8 cellular contexts compared by ENCODE assay signal in the genomic region with DNA sequence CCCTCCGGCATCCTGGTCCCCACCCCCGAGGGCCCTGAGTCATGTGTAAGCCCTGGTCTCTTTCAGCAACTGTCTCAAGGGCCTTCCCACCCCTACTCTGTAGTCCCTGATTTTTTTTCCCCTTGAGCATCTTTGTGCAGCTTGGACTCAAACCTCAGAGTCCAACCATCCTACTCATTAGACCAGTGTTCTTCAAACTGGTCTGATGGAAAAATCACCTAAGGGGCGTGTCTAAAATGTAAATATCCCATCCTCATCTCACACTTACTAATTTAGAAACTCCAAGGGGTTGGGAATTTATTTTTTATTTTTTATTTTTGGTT. TPM values are rescaled to one million over a fixed set of nuclear protein-coding genes. Genes with fewer than 3 reads are reported as not detected.
DNase-seq lines count a peak whose midpoint lies in the region; ATAC-seq, FAIRE-seq and TF ChIP-seq lines count a peak whose summit lies in the region.

No MANE protein-coding gene starts in this region.

- no peak for FAIRE-seq in D721Med (lab: Jason Lieb, UNC)

- no peaks in the 10 kb centered on the region for H3K36me3 ChIP-seq in ES-I3 (ENCODE audit: insufficient read depth, low read length)

- no peaks in the 10 kb centered on the region for H3K9me3 Mint-ChIP-seq in neural crest cell

- H3K27ac ChIP-seq in cingulate gyrus (ENCODE audit: low read depth, low read length) = peak overlapping the region; percentile 87

- H3K4me3 Mint-ChIP-seq in neural crest cell = peak overlapping the region; percentile 94

- TF ChIP-seq CTCF in LNCaP clone FGC (IDR thresholded peaks at IDR 0.05; ENCODE audit: control insufficient read depth, extremely low read depth, insufficient read depth) = no peak
- no peak for TF ChIP-seq CTCF in neural crest cell (conservative IDR thresholded peaks at IDR 0.05)
- no peak for TF ChIP-seq CTCF in D721Med (IDR thresholded peaks at IDR 0.05; ENCODE audit: insufficient read depth, missing control alignments)
- no peak for TF ChIP-seq CTCF in omental fat pad (IDR thresholded peaks at IDR 0.05)

- no peaks in the 10 kb centered on the region for H3K36me3 Mint-ChIP-seq in neural crest cell (ENCODE audit: low read depth)

- no peak for ATAC-seq in GM21529 (IDR thresholded peaks at IDR 0.05; ENCODE audit: unreplicated experiment)
- ATAC-seq in omental fat pad (ENCODE audit: low FRiP score) = no peak

- H3K27ac Mint-ChIP-seq in neural crest cell (ENCODE audit: unreplicated experiment) = peak overlapping the region; percentile 99

- H3K27me3 Mint-ChIP-seq in neural crest cell (ENCODE audit: low read depth) = no peaks in the 10 kb centered on the region

- peaks cover 15% of the 10 kb centered on the region for H3K4me1 ChIP-seq in ES-I3 (ENCODE audit: insufficient read depth, low read length)

- peaks cover 37% of the 10 kb centered on the region for H3K4me1 Mint-ChIP-seq in neural crest cell

- H3K4me3 ChIP-seq in LNCaP clone FGC (ENCODE audit: low read depth, low read length) = peak overlapping the region; percentile 68

- no peaks in the 10 kb centered on the region for H3K9me3 ChIP-seq in ES-I3 (ENCODE audit: control insufficient read depth, insufficient read depth, low read length)

- no peak for DNase-seq in LNCaP clone FGC (ENCODE audit: low read depth)
- DNase-seq in neural crest cell (ENCODE audit: low read depth, low spot score) = no peak
- no peak for DNase-seq in D721Med (ENCODE audit: insufficient read length, low spot score)
- no peak for DNase-seq in NCI-H1048 (lab: John Stamatoyannopoulos, UW)
- DNase-seq in omental fat pad (ENCODE audit: low spot score) = no peak

- peak overlapping the region; percentile 59 for H3K9ac ChIP-seq in ES-I3 (ENCODE audit: low read depth, low read length)

RNA-seq across cellular contexts. Expression of gene G6PC3, which starts 0.6 kb away (rescaled TPM):
- 81.1 and 88.6 TPM in 2 replicates for total RNA-seq in neural crest cell
- 10 to 100 TPM; 30.1 to 58.3 (median 39.0) TPM for total RNA-seq in omental fat pad

RNA-seq across cellular contexts. Expression of gene LSM12, which starts 4.7 kb away (rescaled TPM):
- total RNA-seq in neural crest cell (59.7 and 60.9 TPM in 2 replicates), omental fat pad (10 to 100 TPM; 24.6 to 52.9 (median 47.4) TPM)

RNA-seq across cellular contexts. Expression of gene HDAC5, which starts 52.3 kb away (rescaled TPM):
- total RNA-seq in neural crest cell (27.1 and 27.2 TPM in 2 replicates), omental fat pad (10 to 100 TPM; 52.5 to 91.9 (median 62.4) TPM)

RNA-seq across cellular contexts. Expression of gene TMEM101, which starts 56.4 kb away (rescaled TPM):
- total RNA-seq in neural crest cell = 24.0 and 26.9 TPM in 2 replicates
- total RNA-seq in omental fat pad = 10 to 100 TPM; 17.3 to 37.0 (median 26.8) TPM
